21 cellular contexts compared by ENCODE assay signal in the genomic region with DNA sequence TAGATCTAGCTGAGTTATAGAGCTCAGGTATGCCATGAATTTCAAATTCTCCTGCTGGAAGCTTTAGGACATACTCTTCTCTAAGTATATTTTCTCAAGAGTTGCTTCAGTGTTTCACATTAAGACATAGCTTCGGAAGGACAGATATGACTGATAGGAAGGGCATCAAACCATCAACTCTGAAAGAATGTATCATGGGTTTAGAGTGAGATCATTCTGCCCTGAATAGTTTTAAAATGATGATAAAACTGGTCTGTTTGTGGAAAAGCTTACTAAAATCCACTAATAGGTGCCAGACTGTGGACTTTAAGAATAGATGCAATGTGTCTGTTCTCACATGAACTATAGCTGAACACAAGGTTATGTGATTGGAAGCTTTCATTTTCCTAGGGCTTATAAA. TPM values are rescaled to one million over a fixed set of nuclear protein-coding genes. Genes with fewer than 3 reads are reported as not detected.
A peak's percentile ranks its signal among the peaks of the same experiment; 100 is the strongest.
DNase-seq lines count a peak whose midpoint lies in the region; ATAC-seq and TF ChIP-seq lines count a peak whose summit lies in the region.
"Had no signal": no experiment of that assay in that cellular context is flagged by ENCODE, and none has a peak within 500 bp of the region (broad histone marks: within the 10 kb centered on the region; RNA-seq: fewer than 3 reads in every experiment).

No MANE protein-coding gene starts in this region.

- in situ Hi-C loops in GM23248 (cut with MboI), result loop anchor here (25.0 kb wide), 1 partner anchor 539 kb away; no protein-coding TSS in a partner anchor

- H3K4me1 ChIP-seq in GM23248 (ENCODE audit: insufficient read depth), result peaks cover 9% of the 10 kb centered on the region
- H3K4me1 ChIP-seq: gastrocnemius medialis, prostate gland had no signal

- intact Hi-C loops in activated CD8-positive, alpha-beta T cell treated with anti-CD3 and anti-CD28 coated beads for 36 hours (cut with micrococcal nuclease), result no loop called here
- intact Hi-C loops in left ventricle myocardium superior (cut with micrococcal nuclease), result no loop called here

- H3K9ac ChIP-seq in GM23248, result no peak overlapping the region
- H3K9ac ChIP-seq: KMS-11 had no signal

- no peaks in the 10 kb centered on the region for H3K9me3 ChIP-seq in GM23248 (ENCODE audit: low read depth)
- H3K9me3 ChIP-seq: body of pancreas, gastrocnemius medialis, prostate gland, thoracic aorta had no signal

- no peaks in the 10 kb centered on the region for H3K27me3 ChIP-seq in GM23248 (replicated peaks; ENCODE audit: insufficient read depth)
- H3K27me3 ChIP-seq: body of pancreas, gastrocnemius medialis had no signal

- H3K79me2 ChIP-seq in GM23248 (ENCODE audit: insufficient read depth), result no peaks in the 10 kb centered on the region

- no peak overlapping the region for H2AFZ ChIP-seq in GM23248

- H3K9me3 Mint-ChIP-seq in activated CD8-positive, alpha-beta T cell treated with anti-CD3 and anti-CD28 coated beads for 36 hours, result no peaks in the 10 kb centered on the region
- no peaks in the 10 kb centered on the region for H3K9me3 Mint-ChIP-seq in activated CD8-positive, alpha-beta T cell treated with anti-CD3 and anti-CD28 coated beads, Interleukin-2, amount 10 ng/mL, durations not matched to agents 7 days and 5 days (ENCODE audit: insufficient read depth)

- POLR2A ChIA-PET in activated CD8-positive, alpha-beta T cell treated with anti-CD3 and anti-CD28 coated beads for 36 hours (lab: Charles Lee), result interaction anchor here (1.5 kb wide), 1 partner anchor 9 kb away, joined by 5 read pairs; a partner anchor contains a TSS
- POLR2A ChIA-PET in activated CD8-positive, alpha-beta T cell treated with anti-CD3 and anti-CD28 coated beads, Interleukin-2, amount 10 ng/mL, durations not matched to agents 7 days and 5 days (lab: Charles Lee), result no interaction called here

- H3K4me3 ChIP-seq in GM23248, result no peak overlapping the region
- H3K4me3 ChIP-seq: body of pancreas, gastrocnemius medialis, prostate gland, SK-N-MC, thoracic aorta had no signal

- 23 to 46% methylated on average over 1 of the region's 1 CpG for WGBS in GM23248 (ENCODE audit: low coverage in 1 of 2, low lambda C conversion rate in 2 of 2, missing lambda C conversion rate in 2 of 2), 2 experiments

- ATAC-seq in activated CD8-positive, alpha-beta T cell treated with anti-CD3 and anti-CD28 coated beads for 36 hours, result peak; percentile 74
- no peak for ATAC-seq in activated CD8-positive, alpha-beta T cell treated with anti-CD3 and anti-CD28 coated beads, Interleukin-2, amount 10 ng/mL, durations not matched to agents 7 days and 5 days
- peak; percentile 85 for ATAC-seq in stimulated activated naive CD8-positive, alpha-beta T cell treated with anti-CD3 and anti-CD28 coated beads, Interleukin-15, Interleukin-2, amounts not matched to agents 100 U/mL and 50 U/mL, for 24 hours
- no peak for ATAC-seq in left ventricle myocardium superior
- ATAC-seq: body of pancreas, gastrocnemius medialis, HCT116 had no signal

- H3K36me3 ChIP-seq in GM23248 (ENCODE audit: low read depth), result no peaks in the 10 kb centered on the region
- H3K36me3 ChIP-seq: gastrocnemius medialis, prostate gland had no signal

- H4K20me1 ChIP-seq in GM23248 (ENCODE audit: insufficient read depth), result no peaks in the 10 kb centered on the region

- no peak for DNase-seq in activated CD8-positive, alpha-beta T cell treated with anti-CD3 and anti-CD28 coated beads for 36 hours
- DNase-seq in activated CD8-positive, alpha-beta T cell treated with anti-CD3 and anti-CD28 coated beads, Interleukin-2, amount 10 ng/mL, durations not matched to agents 7 days and 5 days, result no peak
- DNase-seq in GM23248 (peak; percentile 72), amniotic stem cell (lab: John Stamatoyannopoulos, UW) (peak; percentile 2), left ventricle myocardium superior (no peak), SW 1271 (lab: John Stamatoyannopoulos, UW) (no peak), amygdala (lab: John Stamatoyannopoulos, UW) (no peak)
- no peak for DNase-seq in stimulated activated naive CD8-positive, alpha-beta T cell treated with anti-CD3 and anti-CD28 coated beads, Interleukin-15, Interleukin-2, amounts not matched to agents 100 U/mL and 50 U/mL, for 24 hours
- DNase-seq: 8988T; activated CD4-positive, alpha-beta T cell treated with anti-CD3 and anti-CD28 coated beads, Interleukin-2, amount 50 U/mL, for 1 hour; activated naive CD4-positive, alpha-beta T cell treated with anti-CD3 and anti-CD28 coated beads, Interleukin-2, amount 50 U/mL, for 16 hours; body of pancreas; C1 segment of cervical spinal cord; gastrocnemius medialis; NCI-H2171; NCI-H526 had no signal

- peaks cover 34% of the 10 kb centered on the region for H3K4me1 Mint-ChIP-seq in activated CD8-positive, alpha-beta T cell treated with anti-CD3 and anti-CD28 coated beads for 36 hours (ENCODE audit: low read depth)
- peaks cover 6% of the 10 kb centered on the region for H3K4me1 Mint-ChIP-seq in activated CD8-positive, alpha-beta T cell treated with anti-CD3 and anti-CD28 coated beads, Interleukin-2, amount 10 ng/mL, durations not matched to agents 7 days and 5 days (ENCODE audit: low read depth)

- H3K9me2 ChIP-seq in GM23248 (ENCODE audit: insufficient read depth), result no peaks in the 10 kb centered on the region

- H3K27ac Mint-ChIP-seq in activated CD8-positive, alpha-beta T cell treated with anti-CD3 and anti-CD28 coated beads for 36 hours, result peak overlapping the region; percentile 40
- no peak overlapping the region for H3K27ac Mint-ChIP-seq in activated CD8-positive, alpha-beta T cell treated with anti-CD3 and anti-CD28 coated beads, Interleukin-2, amount 10 ng/mL, durations not matched to agents 7 days and 5 days

- H3F3A ChIP-seq in GM23248 (ENCODE audit: insufficient read depth), result no peaks in the 10 kb centered on the region

- H3K27ac ChIP-seq in GM23248, result 0 out of 2 replicates have a peak overlapping the region, but pooled peaks have one; percentile 13
- H3K27ac ChIP-seq: body of pancreas, gastrocnemius medialis, KMS-11, prostate gland, SK-N-MC, thoracic aorta had no signal

- CTCF ChIA-PET in activated CD8-positive, alpha-beta T cell treated with anti-CD3 and anti-CD28 coated beads for 36 hours (lab: Charles Lee), result interaction anchor here (0.7 to 4.5 kb wide), 11 partner anchors 8 to 453 kb away, joined by 3 to 28 read pairs (median 4); a partner anchor contains a TSS
- CTCF ChIA-PET in activated CD8-positive, alpha-beta T cell treated with anti-CD3 and anti-CD28 coated beads, Interleukin-2, amount 10 ng/mL, durations not matched to agents 7 days and 5 days (lab: Charles Lee), result interaction anchor here (2.6 to 3.3 kb wide), 3 partner anchors 9 to 299 kb away, joined by 11 to 18 read pairs (median 16); a partner anchor contains a TSS

- H3K27me3 Mint-ChIP-seq in activated CD8-positive, alpha-beta T cell treated with anti-CD3 and anti-CD28 coated beads for 36 hours, result no peaks in the 10 kb centered on the region
- no peaks in the 10 kb centered on the region for H3K27me3 Mint-ChIP-seq in activated CD8-positive, alpha-beta T cell treated with anti-CD3 and anti-CD28 coated beads, Interleukin-2, amount 10 ng/mL, durations not matched to agents 7 days and 5 days (ENCODE audit: low read depth)

- no peak for TF ChIP-seq CTCF in activated CD8-positive, alpha-beta T cell treated with anti-CD3 and anti-CD28 coated beads for 36 hours (IDR thresholded peaks at IDR 0.05)

- H3K4me3 Mint-ChIP-seq in activated CD8-positive, alpha-beta T cell treated with anti-CD3 and anti-CD28 coated beads for 36 hours, result no peak overlapping the region
- no peak overlapping the region for H3K4me3 Mint-ChIP-seq in activated CD8-positive, alpha-beta T cell treated with anti-CD3 and anti-CD28 coated beads, Interleukin-2, amount 10 ng/mL, durations not matched to agents 7 days and 5 days

- no peak overlapping the region for H3K4me2 ChIP-seq in GM23248 (ENCODE audit: unreplicated experiment)
- H3K4me2 ChIP-seq: KMS-11 had no signal

- peaks cover 19% of the 10 kb centered on the region for H3K36me3 Mint-ChIP-seq in activated CD8-positive, alpha-beta T cell treated with anti-CD3 and anti-CD28 coated beads for 36 hours (ENCODE audit: low read depth)
- peaks cover 17% of the 10 kb centered on the region for H3K36me3 Mint-ChIP-seq in activated CD8-positive, alpha-beta T cell treated with anti-CD3 and anti-CD28 coated beads, Interleukin-2, amount 10 ng/mL, durations not matched to agents 7 days and 5 days (ENCODE audit: low read depth)

RNA-seq across cellular contexts. Expression of a gene that starts 8.4 kb away (rescaled TPM):
- total RNA-seq in activated CD8-positive, alpha-beta T cell treated with anti-CD3 and anti-CD28 coated beads for 36 hours, result 1 to 10 TPM; 8.4 to 9.9 TPM
- 1 to 10 TPM; 5.1 to 6.4 TPM for total RNA-seq in activated CD8-positive, alpha-beta T cell treated with anti-CD3 and anti-CD28 coated beads, Interleukin-2, amount 10 ng/mL, durations not matched to agents 7 days and 5 days
- total RNA-seq in GM23248 (2014; rRNA removed; shearing (Covaris generic)), result 3.3 and 5.3 TPM in 2 replicates
- 4.6 and 6.7 TPM in 2 replicates for polyA plus RNA-seq in GM23248 (2016; fragmentation: Nextera tagmentation; extraction: Ambion mirVana)
- 2.7 TPM for total RNA-seq in left ventricle myocardium superior

Comparison
In these comparisons a context has a peak if more than half of its experiments do, and no peak if none do; other contexts are left out.
1. ATAC-seq: peak in activated CD8-positive, alpha-beta T cell treated with anti-CD3 and anti-CD28 coated beads for 36 hours (single experiment) and stimulated activated naive CD8-positive, alpha-beta T cell treated with anti-CD3 and anti-CD28 coated beads, Interleukin-15, Interleukin-2, amounts not matched to agents 100 U/mL and 50 U/mL, for 24 hours (single experiment); none in activated CD8-positive, alpha-beta T cell treated with anti-CD3 and anti-CD28 coated beads, Interleukin-2, amount 10 ng/mL, durations not matched to agents 7 days and 5 days (single experiment) and left ventricle myocardium superior (single experiment).
2. DNase-seq: peak in GM23248 (single experiment) and amniotic stem cell (single experiment); none in activated CD8-positive, alpha-beta T cell treated with anti-CD3 and anti-CD28 coated beads for 36 hours (single experiment), activated CD8-positive, alpha-beta T cell treated with anti-CD3 and anti-CD28 coated beads, Interleukin-2, amount 10 ng/mL, durations not matched to agents 7 days and 5 days (single experiment), stimulated activated naive CD8-positive, alpha-beta T cell treated with anti-CD3 and anti-CD28 coated beads, Interleukin-15, Interleukin-2, amounts not matched to agents 100 U/mL and 50 U/mL, for 24 hours (single experiment), left ventricle myocardium superior (single experiment), SW 1271 (0 of 2) and amygdala (0 of 56).